In genomic region chr12:122348505-122348904, GRCh38 we compare ENCODE assay signal across 23 cellular contexts.
"Had no signal": no experiment of that assay in that cellular context is flagged by ENCODE, and none has a peak within 500 bp of the region (broad histone marks: within the 10 kb centered on the region; RNA-seq: fewer than 3 reads in every experiment).

No MANE protein-coding gene starts in this region.

- H3K27me3 ChIP-seq: SJSA1 had no signal

- H3K27ac Mint-ChIP-seq: IgD-negative memory B cell had no signal

- FAIRE-seq: HTR-8/SVneo, RCC 7860 had no signal

- H3K4me1 Mint-ChIP-seq: IgD-negative memory B cell had no signal

- H3K4me1 ChIP-seq: SJSA1 had no signal

- H3K9me3 Mint-ChIP-seq: IgD-negative memory B cell had no signal

- H3K27me3 Mint-ChIP-seq: IgD-negative memory B cell had no signal

- H3K4me3 Mint-ChIP-seq: IgD-negative memory B cell had no signal

- DNase-seq: KBM-7, MV-4-11, NCI-H1048, NCI-H1105, NCI-H1417, NCI-H1436 treated with DMSO at 0.1 percent for 48 hours, NCI-H187, NCI-H2029, NCI-H2081 treated with DMSO at 0.1 percent for 48 hours, NCI-H2171 treated with DMSO at 0.1 percent for 48 hours, NCI-H345, NCI-H446 treated with DMSO at 0.1 percent for 48 hours, NCI-H510A treated with DMSO at 0.1 percent for 48 hours, NCI-H526, Right ventricle myocardium superior, RPMI8226, SIG-M5 had no signal

- H3K4me3 ChIP-seq: SJSA1, SK-N-MC had no signal

- H3K9me3 ChIP-seq: SJSA1 had no signal

- H3K27ac ChIP-seq: HL-60, SJSA1, SK-N-MC had no signal
